In genomic region chr5:105587963-105588662, GRCh38 we compare ENCODE assay signal across 19 cellular contexts.
DNase-seq lines count a peak whose midpoint lies in the region; ATAC-seq, FAIRE-seq and TF ChIP-seq lines count a peak whose summit lies in the region.
"Had no signal": no experiment of that assay in that cellular context is flagged by ENCODE, and none has a peak within 500 bp of the region (broad histone marks: within the 10 kb centered on the region; RNA-seq: fewer than 3 reads in every experiment).

No MANE protein-coding gene starts in this region.

- no peaks in the 10 kb centered on the region for H3K36me3 Mint-ChIP-seq in glutamatergic neuron (ENCODE audit: unreplicated experiment)
- H3K36me3 Mint-ChIP-seq: CD14-positive monocyte had no signal

- DNase-seq in DMS53 treated with DMSO at 0.1 percent for 48 hours (lab: John Stamatoyannopoulos, UW; ENCODE audit: unreplicated experiment) (peak; percentile 93), HT1080 (ENCODE audit: low read depth) (peak; percentile 50), RPMI8226 (peak; percentile 43), glutamatergic neuron (peak; percentile 18), Ammon's horn (ENCODE audit: low spot score) (no peak), NCI-H524 treated with DMSO at 0.1 percent for 48 hours (lab: John Stamatoyannopoulos, UW) (no peak), kidney (no peak)
- DNase-seq: activated CD4-positive, CD25-positive, alpha-beta regulatory T cell treated with anti-CD3 and anti-CD28 coated beads, Interleukin-2, amount 50 U/mL, for 72 hours; activated CD8-positive, alpha-beta memory T cell treated with anti-CD3 and anti-CD28 coated beads, Interleukin-2, amount 50 U/mL, for 48 hours; activated naive CD4-positive, alpha-beta T cell treated with anti-CD3 and anti-CD28 coated beads for 36 hours; effector memory CD8-positive, alpha-beta T cell; left ventricle myocardium superior; NCI-H1092 treated with DMSO at 0.1 percent for 48 hours; stimulated activated naive CD8-positive, alpha-beta T cell treated with anti-CD3 and anti-CD28 coated beads, Interleukin-15, amount 100 ng/mL, for 72 hours; uterus had no signal

- FAIRE-seq in kidney (lab: Jason Lieb, UNC), result no peak
- FAIRE-seq: GM12892 had no signal

- no peaks in the 10 kb centered on the region for H3K4me1 ChIP-seq in kidney (ENCODE audit: control insufficient read depth in 1 of 2, insufficient read depth in 1 of 2, low read depth in 1 of 2, low read length in 2 of 2)
- H3K4me1 ChIP-seq: uterus had no signal

- no peak for ATAC-seq in GM19455 (IDR thresholded peaks at IDR 0.05; ENCODE audit: unreplicated experiment)
- ATAC-seq: effector memory CD8-positive, alpha-beta T cell; left ventricle myocardium superior; stimulated activated naive CD8-positive, alpha-beta T cell treated with anti-CD3 and anti-CD28 coated beads, Interleukin-15, amount 100 ng/mL, for 72 hours had no signal

- no peak overlapping the region for H3K27ac ChIP-seq in kidney (ENCODE audit: low read depth in 2 of 2, low read length in 2 of 2)
- H3K27ac ChIP-seq: uterus had no signal

- no peak overlapping the region for H3K4me3 ChIP-seq in kidney (ENCODE audit: low read length in 2 of 2)
- H3K4me3 ChIP-seq: uterus had no signal

- no peaks in the 10 kb centered on the region for H3K4me1 Mint-ChIP-seq in glutamatergic neuron (ENCODE audit: low read depth, unreplicated experiment)
- H3K4me1 Mint-ChIP-seq: CD14-positive monocyte; stimulated activated naive CD8-positive, alpha-beta T cell treated with anti-CD3 and anti-CD28 coated beads, Interleukin-15, amount 100 ng/mL, for 72 hours had no signal

- H3K4me3 Mint-ChIP-seq in glutamatergic neuron (ENCODE audit: unreplicated experiment), result no peak overlapping the region
- H3K4me3 Mint-ChIP-seq: activated naive CD4-positive, alpha-beta T cell treated with anti-CD3 and anti-CD28 coated beads for 36 hours; CD14-positive monocyte; effector memory CD8-positive, alpha-beta T cell; stimulated activated naive CD8-positive, alpha-beta T cell treated with anti-CD3 and anti-CD28 coated beads, Interleukin-15, amount 100 ng/mL, for 72 hours had no signal

- no peaks in the 10 kb centered on the region for H3K36me3 ChIP-seq in kidney (ENCODE audit: control insufficient read depth in 1 of 2, insufficient read depth in 2 of 2, low read length in 2 of 2)

- H3K9me3 Mint-ChIP-seq in glutamatergic neuron (ENCODE audit: unreplicated experiment), result peaks cover 2% of the 10 kb centered on the region

- intact Hi-C loops in kidney (cut with DNase I), result no loop called here

- no peak overlapping the region for H3K27ac Mint-ChIP-seq in glutamatergic neuron (ENCODE audit: unreplicated experiment)
- H3K27ac Mint-ChIP-seq: activated naive CD4-positive, alpha-beta T cell treated with anti-CD3 and anti-CD28 coated beads for 36 hours; CD14-positive monocyte; effector memory CD8-positive, alpha-beta T cell; progenitor cell of endocrine pancreas; stimulated activated naive CD8-positive, alpha-beta T cell treated with anti-CD3 and anti-CD28 coated beads, Interleukin-15, amount 100 ng/mL, for 72 hours had no signal

- peaks cover 0 to 4% of the 10 kb centered on the region in 2 donors for H3K9me3 ChIP-seq in kidney (ENCODE audit: control insufficient read depth in 1 of 2, low read length in 2 of 2)
- H3K9me3 ChIP-seq: uterus had no signal

- no peak for TF ChIP-seq CTCF in glutamatergic neuron (IDR thresholded peaks at IDR 0.05; ENCODE audit: partially characterized antibody, unreplicated experiment)
- no peak for TF ChIP-seq CTCF in kidney (IDR thresholded peaks at IDR 0.05; ENCODE audit: borderline replicate concordance, extremely low read depth, insufficient read depth)

- peaks cover 2% of the 10 kb centered on the region for H3K27me3 Mint-ChIP-seq in glutamatergic neuron (ENCODE audit: unreplicated experiment)
- H3K27me3 Mint-ChIP-seq: effector memory CD8-positive, alpha-beta T cell; progenitor cell of endocrine pancreas; stimulated activated naive CD8-positive, alpha-beta T cell treated with anti-CD3 and anti-CD28 coated beads, Interleukin-15, amount 100 ng/mL, for 72 hours had no signal

- H3K9ac ChIP-seq in kidney (ENCODE audit: low read length in 2 of 2), result no peak overlapping the region

Comparison
In these comparisons a context has a peak if more than half of its experiments do, and no peak if none do; other contexts are left out.
1. DNase-seq: peak in DMS53 treated with DMSO at 0.1 percent for 48 hours (single experiment), HT1080 (single experiment), RPMI8226 (single experiment) and glutamatergic neuron (single experiment); none in Ammon's horn (single experiment), NCI-H524 treated with DMSO at 0.1 percent for 48 hours (single experiment) and kidney (single experiment).